In the genomic region with DNA sequence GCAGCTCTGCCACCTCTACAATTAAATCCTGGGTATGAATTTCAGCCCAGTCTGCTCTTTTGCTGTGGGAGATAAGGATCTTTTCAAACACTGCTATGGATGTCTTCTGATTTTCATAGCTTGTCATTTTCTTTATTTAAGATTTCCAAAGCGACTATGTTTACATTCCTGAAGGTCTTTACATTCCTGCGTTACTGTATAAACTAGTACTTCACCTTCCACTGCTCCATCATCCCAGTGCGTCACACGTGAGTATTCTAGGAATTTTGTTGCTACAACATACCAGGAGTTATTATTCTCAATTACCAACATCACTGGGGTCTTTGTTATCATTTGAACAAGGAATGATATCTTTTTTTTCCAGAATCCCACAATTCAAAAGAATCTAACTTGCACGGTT, we compare ENCODE assay signal across 1 cellular context.
TF ChIP-seq lines count a peak whose summit lies in the region.

No MANE protein-coding gene starts in this region.

TF ChIP-seq in GM23338, 12 proteins besides CTCF, POLR2A, EP300 and RAD21 (continued from another document):
- TF ChIP-seq, protein P1, sequence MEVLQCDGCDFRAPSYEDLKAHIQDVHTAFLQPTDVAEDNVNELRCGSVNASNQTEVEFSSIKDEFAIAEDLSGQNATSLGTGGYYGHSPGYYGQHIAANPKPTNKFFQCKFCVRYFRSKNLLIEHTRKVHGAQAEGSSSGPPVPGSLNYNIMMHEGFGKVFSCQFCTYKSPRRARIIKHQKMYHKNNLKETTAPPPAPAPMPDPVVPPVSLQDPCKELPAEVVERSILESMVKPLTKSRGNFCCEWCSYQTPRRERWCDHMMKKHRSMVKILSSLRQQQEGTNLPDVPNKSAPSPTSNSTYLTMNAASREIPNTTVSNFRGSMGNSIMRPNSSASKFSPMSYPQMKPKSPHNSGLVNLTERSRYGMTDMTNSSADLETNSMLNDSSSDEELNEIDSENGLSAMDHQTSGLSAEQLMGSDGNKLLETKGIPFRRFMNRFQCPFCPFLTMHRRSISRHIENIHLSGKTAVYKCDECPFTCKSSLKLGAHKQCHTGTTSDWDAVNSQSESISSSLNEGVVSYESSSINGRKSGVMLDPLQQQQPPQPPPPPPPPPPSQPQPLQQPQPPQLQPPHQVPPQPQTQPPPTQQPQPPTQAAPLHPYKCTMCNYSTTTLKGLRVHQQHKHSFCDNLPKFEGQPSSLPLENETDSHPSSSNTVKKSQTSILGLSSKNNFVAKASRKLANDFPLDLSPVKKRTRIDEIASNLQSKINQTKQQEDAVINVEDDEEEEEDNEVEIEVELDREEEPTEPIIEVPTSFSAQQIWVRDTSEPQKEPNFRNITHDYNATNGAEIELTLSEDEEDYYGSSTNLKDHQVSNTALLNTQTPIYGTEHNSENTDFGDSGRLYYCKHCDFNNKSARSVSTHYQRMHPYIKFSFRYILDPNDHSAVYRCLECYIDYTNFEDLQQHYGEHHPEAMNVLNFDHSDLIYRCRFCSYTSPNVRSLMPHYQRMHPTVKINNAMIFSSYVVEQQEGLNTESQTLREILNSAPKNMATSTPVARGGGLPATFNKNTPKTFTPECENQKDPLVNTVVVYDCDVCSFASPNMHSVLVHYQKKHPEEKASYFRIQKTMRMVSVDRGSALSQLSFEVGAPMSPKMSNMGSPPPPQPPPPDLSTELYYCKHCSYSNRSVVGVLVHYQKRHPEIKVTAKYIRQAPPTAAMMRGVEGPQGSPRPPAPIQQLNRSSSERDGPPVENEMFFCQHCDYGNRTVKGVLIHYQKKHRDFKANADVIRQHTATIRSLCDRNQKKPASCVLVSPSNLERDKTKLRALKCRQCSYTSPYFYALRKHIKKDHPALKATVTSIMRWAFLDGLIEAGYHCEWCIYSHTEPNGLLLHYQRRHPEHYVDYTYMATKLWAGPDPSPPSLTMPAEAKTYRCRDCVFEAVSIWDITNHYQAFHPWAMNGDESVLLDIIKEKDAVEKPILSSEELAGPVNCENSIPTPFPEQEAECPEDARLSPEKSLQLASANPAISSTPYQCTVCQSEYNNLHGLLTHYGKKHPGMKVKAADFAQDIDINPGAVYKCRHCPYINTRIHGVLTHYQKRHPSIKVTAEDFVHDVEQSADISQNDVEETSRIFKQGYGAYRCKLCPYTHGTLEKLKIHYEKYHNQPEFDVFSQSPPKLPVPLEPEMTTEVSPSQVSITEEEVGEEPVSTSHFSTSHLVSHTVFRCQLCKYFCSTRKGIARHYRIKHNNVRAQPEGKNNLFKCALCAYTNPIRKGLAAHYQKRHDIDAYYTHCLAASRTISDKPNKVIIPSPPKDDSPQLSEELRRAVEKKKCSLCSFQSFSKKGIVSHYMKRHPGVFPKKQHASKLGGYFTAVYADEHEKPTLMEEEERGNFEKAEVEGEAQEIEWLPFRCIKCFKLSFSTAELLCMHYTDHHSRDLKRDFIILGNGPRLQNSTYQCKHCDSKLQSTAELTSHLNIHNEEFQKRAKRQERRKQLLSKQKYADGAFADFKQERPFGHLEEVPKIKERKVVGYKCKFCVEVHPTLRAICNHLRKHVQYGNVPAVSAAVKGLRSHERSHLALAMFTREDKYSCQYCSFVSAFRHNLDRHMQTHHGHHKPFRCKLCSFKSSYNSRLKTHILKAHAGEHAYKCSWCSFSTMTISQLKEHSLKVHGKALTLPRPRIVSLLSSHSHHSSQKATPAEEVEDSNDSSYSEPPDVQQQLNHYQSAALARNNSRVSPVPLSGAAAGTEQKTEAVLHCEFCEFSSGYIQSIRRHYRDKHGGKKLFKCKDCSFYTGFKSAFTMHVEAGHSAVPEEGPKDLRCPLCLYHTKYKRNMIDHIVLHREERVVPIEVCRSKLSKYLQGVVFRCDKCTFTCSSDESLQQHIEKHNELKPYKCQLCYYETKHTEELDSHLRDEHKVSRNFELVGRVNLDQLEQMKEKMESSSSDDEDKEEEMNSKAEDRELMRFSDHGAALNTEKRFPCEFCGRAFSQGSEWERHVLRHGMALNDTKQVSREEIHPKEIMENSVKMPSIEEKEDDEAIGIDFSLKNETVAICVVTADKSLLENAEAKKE (CRISPR knock-in tag; IDR thresholded peaks at IDR 0.05) = no peak
- no peak for TF ChIP-seq STAT1 (IDR thresholded peaks at IDR 0.05; ENCODE audit: unreplicated experiment)
- TF ChIP-seq ZNF331 (CRISPR knock-in tag; IDR thresholded peaks at IDR 0.05; ENCODE audit: low read depth) = no peak
- TF ChIP-seq ZNF114 (CRISPR knock-in tag; IDR thresholded peaks at IDR 0.05) = no peak
